19 cellular contexts compared by ENCODE assay signal in the genomic region with DNA sequence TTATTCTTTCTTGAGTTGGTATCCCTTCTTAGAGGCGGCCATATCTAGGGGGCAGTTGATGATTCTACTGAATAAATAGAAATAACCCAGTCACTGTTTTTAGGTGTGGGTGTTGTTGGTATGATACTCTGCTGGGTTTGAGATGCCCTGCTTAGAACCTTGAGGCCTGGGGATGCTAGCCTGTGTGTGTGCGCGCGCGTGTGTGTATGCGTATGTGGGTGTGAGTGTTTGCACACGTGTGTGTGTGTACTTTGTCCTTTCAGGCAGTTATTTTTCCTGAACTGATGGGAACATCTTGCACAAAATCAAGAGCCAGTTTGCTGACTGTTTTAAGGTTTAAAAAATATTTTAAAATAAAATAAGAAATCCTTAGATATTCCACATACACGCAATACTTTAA. TPM values are rescaled to one million over a fixed set of nuclear protein-coding genes. Genes with fewer than 3 reads are reported as not detected.
DNase-seq lines count a peak whose midpoint lies in the region; ATAC-seq and TF ChIP-seq lines count a peak whose summit lies in the region.
"Had no signal": no experiment of that assay in that cellular context is flagged by ENCODE, and none has a peak within 500 bp of the region (broad histone marks: within the 10 kb centered on the region; RNA-seq: fewer than 3 reads in every experiment).

No MANE protein-coding gene starts in this region.

- peak; percentile 50 for ATAC-seq in mucosa of descending colon
- ATAC-seq in HG02981 (IDR thresholded peaks at IDR 0.05; ENCODE audit: unreplicated experiment): no peak
- ATAC-seq: A549; CD8-positive, alpha-beta T cell; GM12878 had no signal

- no peak overlapping the region for H3K9ac ChIP-seq in H9 (ENCODE audit: extremely low read depth, insufficient read length, low read length)
- no peak overlapping the region for H3K9ac ChIP-seq in colonic mucosa (ENCODE audit: low read depth in 2 of 2, low read length in 2 of 2)
- H3K9ac ChIP-seq: BLaER1 treated with 17β-estradiol and CSF1 and Interleukin-3, amounts not matched to agents 10 nM and 100 nM had no signal

- H3K36me3 Mint-ChIP-seq in H9 (ENCODE audit: insufficient read depth in 1 of 3, low read depth in 3 of 3): no peaks in the 10 kb centered on the region
- H3K36me3 Mint-ChIP-seq in activated CD4-positive, alpha-beta memory T cell treated with anti-CD3 and anti-CD28 coated beads, Interleukin-2, amount 10 ng/mL, durations not matched to agents 7 days and 5 days (ENCODE audit: low read depth): no peaks in the 10 kb centered on the region
- H3K36me3 Mint-ChIP-seq: CD8-positive, alpha-beta T cell had no signal

- H3K27me3 ChIP-seq in H9 (ENCODE audit: insufficient read depth, low read length) (no peaks in the 10 kb centered on the region), colonic mucosa (no peaks in the 10 kb centered on the region)
- H3K27me3 ChIP-seq: BLaER1 treated with 17β-estradiol and CSF1 and Interleukin-3, amounts not matched to agents 10 nM and 100 nM had no signal

- H3K56ac ChIP-seq in H9 (ENCODE audit: insufficient read length, low read depth, low read length): no peak overlapping the region

- in situ Hi-C loops in G401 (cut with HindIII; ENCODE audit: low sequenced_read_pairs): no loop called here

- H2BK120ac ChIP-seq in H9 (ENCODE audit: low read depth, low read length, poor library complexity, severe bottlenecking): no peak overlapping the region

- no peaks in the 10 kb centered on the region for H3K79me1 ChIP-seq in H9 (ENCODE audit: insufficient read depth, low read depth, low read length, poor library complexity, severe bottlenecking)

- H3K4me2 ChIP-seq in H9 (ENCODE audit: insufficient read depth, insufficient read length, low read length): no peak overlapping the region
- H3K4me2 ChIP-seq: A549; BLaER1 treated with 17β-estradiol and CSF1 and Interleukin-3, amounts not matched to agents 10 nM and 100 nM had no signal

- intact Hi-C loops in colonic mucosa (cut with DNase I) (no loop called here), mucosa of descending colon (cut with DNase I, micrococcal nuclease) (no loop called here)

- DNase-seq in H9: no peak
- DNase-seq in colonic mucosa: peak; percentile 33
- DNase-seq in mucosa of descending colon: peak in 1 of 3 donors; percentile 14
- no peak for DNase-seq in activated CD4-positive, alpha-beta memory T cell treated with anti-CD3 and anti-CD28 coated beads, Interleukin-2, amount 10 ng/mL, durations not matched to agents 7 days and 5 days
- no peak for DNase-seq in G401 (ENCODE audit: low spot score)
- DNase-seq: AML-193; Caco-2; Calu3; CD4-positive, alpha-beta T cell; CD8-positive, alpha-beta T cell; DMS79 treated with DMSO at 0.1 percent for 48 hours; GDM1 had no signal

- H3K9me3 ChIP-seq in H9 (ENCODE audit: control insufficient read depth, low read depth, low read length) (no peaks in the 10 kb centered on the region), colonic mucosa (no peaks in the 10 kb centered on the region), mucosa of descending colon (no peaks in the 10 kb centered on the region)
- H3K9me3 ChIP-seq: A549; BLaER1 treated with 17β-estradiol and CSF1 and Interleukin-3, amounts not matched to agents 10 nM and 100 nM; Caco-2 had no signal

- no peak overlapping the region for H3K4ac ChIP-seq in H9 (ENCODE audit: low read depth, low read length)

- no peak overlapping the region for H3K18ac ChIP-seq in H9 (ENCODE audit: insufficient read length, low read depth, low read length)

- POLR2A ChIA-PET in activated CD4-positive, alpha-beta memory T cell treated with anti-CD3 and anti-CD28 coated beads, Interleukin-2, amount 10 ng/mL, durations not matched to agents 7 days and 5 days (lab: Charles Lee): no interaction called here

- H3K4me3 ChIP-seq in colonic mucosa (no peak overlapping the region), mucosa of descending colon (no peak overlapping the region)
- H3K4me3 ChIP-seq: A549; BLaER1 treated with 17β-estradiol and CSF1 and Interleukin-3, amounts not matched to agents 10 nM and 100 nM; GM12878 had no signal

- H3K27ac ChIP-seq in H9 (ENCODE audit: insufficient read length, low read depth, low read length) (no peak overlapping the region), colonic mucosa (no peak overlapping the region)
- H3K27ac ChIP-seq: 22Rv1; A549; BLaER1 treated with 17β-estradiol and CSF1 and Interleukin-3, amounts not matched to agents 10 nM and 100 nM; C4-2B had no signal

- H3K4me3 Mint-ChIP-seq in H9: no peak overlapping the region
- no peak overlapping the region for H3K4me3 Mint-ChIP-seq in activated CD4-positive, alpha-beta memory T cell treated with anti-CD3 and anti-CD28 coated beads, Interleukin-2, amount 10 ng/mL, durations not matched to agents 7 days and 5 days
- H3K4me3 Mint-ChIP-seq: B cell; CD4-positive, alpha-beta T cell; CD8-positive, alpha-beta T cell had no signal

- no peak overlapping the region for H2BK15ac ChIP-seq in H9 (ENCODE audit: low read depth, low read length)

- H3K27ac Mint-ChIP-seq in H9: no peak overlapping the region
- no peak overlapping the region for H3K27ac Mint-ChIP-seq in activated CD4-positive, alpha-beta memory T cell treated with anti-CD3 and anti-CD28 coated beads, Interleukin-2, amount 10 ng/mL, durations not matched to agents 7 days and 5 days
- H3K27ac Mint-ChIP-seq: B cell; CD4-positive, alpha-beta T cell; CD8-positive, alpha-beta T cell had no signal

- H3K23ac ChIP-seq in H9 (ENCODE audit: insufficient read length, low read depth, low read length): no peak overlapping the region

- H2AK5ac ChIP-seq in H9 (ENCODE audit: insufficient read length, low read length): no peak overlapping the region

- CTCF ChIA-PET in activated CD4-positive, alpha-beta memory T cell treated with anti-CD3 and anti-CD28 coated beads, Interleukin-2, amount 10 ng/mL, durations not matched to agents 7 days and 5 days (lab: Charles Lee): no interaction called here

- no peak overlapping the region for H2BK5ac ChIP-seq in H9 (ENCODE audit: insufficient read length, low read length)

- H3K14ac ChIP-seq in H9 (ENCODE audit: insufficient read depth, low read length): no peak overlapping the region

- H3T11ph ChIP-seq in H9 (ENCODE audit: low read length): no peak overlapping the region

- no peak overlapping the region for H2BK12ac ChIP-seq in H9 (ENCODE audit: insufficient read length, low read depth, low read length)

- TF ChIP-seq CTCF in H9 (conservative IDR thresholded peaks at IDR 0.05) (no peak), colonic mucosa (IDR thresholded peaks at IDR 0.05) (no peak), mucosa of descending colon (IDR thresholded peaks at IDR 0.05) (no peak)

- no CpG with 5 or more reads among the region's 8 CpGs for WGBS in H9 (ENCODE audit: extremely low coverage, insufficient read length, low lambda C conversion rate)

- H4K8ac ChIP-seq in H9 (replicated peaks; ENCODE audit: insufficient read length, low read depth, low read length): no peak overlapping the region

- H3K23me2 ChIP-seq in H9 (ENCODE audit: insufficient read length, low read depth, low read length, poor library complexity, severe bottlenecking): no peaks in the 10 kb centered on the region

- H3K4me1 ChIP-seq in H9 (ENCODE audit: insufficient read depth, low read length) (no peaks in the 10 kb centered on the region; the same call in 1 of the 2 replicates), colonic mucosa (peaks cover 3% of the 10 kb centered on the region), mucosa of descending colon (ENCODE audit: low read depth) (no peaks in the 10 kb centered on the region)
- H3K4me1 ChIP-seq: A549; BLaER1 treated with 17β-estradiol and CSF1 and Interleukin-3, amounts not matched to agents 10 nM and 100 nM; Caco-2 had no signal

- no peaks in the 10 kb centered on the region for H3K9me3 Mint-ChIP-seq in H9
- H3K9me3 Mint-ChIP-seq in activated CD4-positive, alpha-beta memory T cell treated with anti-CD3 and anti-CD28 coated beads, Interleukin-2, amount 10 ng/mL, durations not matched to agents 7 days and 5 days: no peaks in the 10 kb centered on the region
- H3K9me3 Mint-ChIP-seq: CD4-positive, alpha-beta T cell; CD8-positive, alpha-beta T cell had no signal

- no peaks in the 10 kb centered on the region for H4K20me1 ChIP-seq in H9 (ENCODE audit: control insufficient read depth, insufficient read depth, insufficient read length)
- H4K20me1 ChIP-seq: BLaER1 treated with 17β-estradiol and CSF1 and Interleukin-3, amounts not matched to agents 10 nM and 100 nM had no signal

- no peaks in the 10 kb centered on the region for H3K79me2 ChIP-seq in H9 (ENCODE audit: insufficient read depth, low read length)

- H3K4me1 Mint-ChIP-seq in H9: peaks cover 13 to 15% of the 10 kb centered on the region in 2 experiments
- H3K4me1 Mint-ChIP-seq in activated CD4-positive, alpha-beta memory T cell treated with anti-CD3 and anti-CD28 coated beads, Interleukin-2, amount 10 ng/mL, durations not matched to agents 7 days and 5 days: no peaks in the 10 kb centered on the region
- H3K4me1 Mint-ChIP-seq: B cell had no signal

- peak overlapping the region; percentile 27 for H2BK20ac ChIP-seq in H9 (ENCODE audit: low read depth, low read length, poor library complexity, severe bottlenecking)

- no peaks in the 10 kb centered on the region for H3K27me3 Mint-ChIP-seq in H9 (ENCODE audit: low read depth)
- no peaks in the 10 kb centered on the region for H3K27me3 Mint-ChIP-seq in activated CD4-positive, alpha-beta memory T cell treated with anti-CD3 and anti-CD28 coated beads, Interleukin-2, amount 10 ng/mL, durations not matched to agents 7 days and 5 days
- H3K27me3 Mint-ChIP-seq: CD4-positive, alpha-beta T cell had no signal

- no peak overlapping the region for H2AFZ ChIP-seq in H9 (ENCODE audit: low read length)

- H4K91ac ChIP-seq in H9 (ENCODE audit: insufficient read length, low read depth, low read length): no peak overlapping the region

- H4K5ac ChIP-seq in H9 (ENCODE audit: insufficient read length, low read depth, low read length): no peak overlapping the region

- H3K36me3 ChIP-seq in colonic mucosa: no peaks in the 10 kb centered on the region
- no peaks in the 10 kb centered on the region for H3K36me3 ChIP-seq in mucosa of descending colon (ENCODE audit: low read depth)
- H3K36me3 ChIP-seq: BLaER1 treated with 17β-estradiol and CSF1 and Interleukin-3, amounts not matched to agents 10 nM and 100 nM had no signal

RNA-seq across cellular contexts. Expression of a gene that starts 3.3 kb away (rescaled TPM):
- total RNA-seq in H9 (2021) (not detected in 2 replicates), colonic mucosa (1 to 10 TPM; 2.9 to 4.7 TPM), mucosa of descending colon (1 to 10 TPM in 1 of 3 donors, under 1 TPM in 2; 0.35 to 7.2 (median 0.41) TPM)
- total RNA-seq in activated CD4-positive, alpha-beta memory T cell treated with anti-CD3 and anti-CD28 coated beads, Interleukin-2, amount 10 ng/mL, durations not matched to agents 7 days and 5 days: under 1 TPM; 0.15 to 0.20 TPM
- total RNA-seq in G401 (2014; rRNA removed; shearing (Covaris generic)): not detected in 2 replicates
- total RNA-seq: B cell; CD4-positive, alpha-beta T cell; CD8-positive, alpha-beta T cell had no signal
